Comparison of ENCODE assay signal across 23 cellular contexts in the genomic region with DNA sequence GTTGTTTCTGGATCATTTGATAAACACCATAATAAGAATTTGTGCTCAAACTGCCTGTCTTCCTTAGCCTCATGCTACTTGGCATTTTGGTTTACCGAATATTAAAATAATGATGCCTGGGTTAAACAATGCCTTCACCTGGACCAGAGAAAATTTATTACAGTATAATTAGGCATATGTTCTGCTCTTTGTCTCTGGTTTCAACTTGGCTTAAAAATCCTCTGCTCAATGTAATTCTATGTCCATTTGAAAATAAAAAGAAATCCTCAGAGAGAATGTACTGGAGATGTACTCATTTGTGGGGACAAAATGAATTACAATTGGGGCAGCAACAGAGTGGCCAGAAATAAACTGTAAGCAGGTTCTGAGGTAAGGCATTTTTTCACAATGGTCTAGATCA.
DNase-seq lines count a peak whose midpoint lies in the region; TF ChIP-seq lines count a peak whose summit lies in the region.
"Had no signal": no experiment of that assay in that cellular context is flagged by ENCODE, and none has a peak within 500 bp of the region (broad histone marks: within the 10 kb centered on the region; RNA-seq: fewer than 3 reads in every experiment).

No MANE protein-coding gene starts in this region.

- H3K9me3 ChIP-seq in sigmoid colon (no peaks in the 10 kb centered on the region), vagina (no peaks in the 10 kb centered on the region), ascending aorta (no peaks in the 10 kb centered on the region)
- H3K9me3 ChIP-seq: BLaER1 treated with 17β-estradiol and CSF1 and Interleukin-3, amounts not matched to agents 10 nM and 100 nM; Caco-2 had no signal

- 95 to 98% methylated on average over 1 of the region's 1 CpG for WGBS in sigmoid colon, 2 donors

- peak in 2 of 3 experiments; percentile 39 to 68 for DNase-seq in NCI-H1417 (lab: John Stamatoyannopoulos, UW)
- DNase-seq in NCI-H1417 treated with DMSO at 0.1 percent for 48 hours (lab: John Stamatoyannopoulos, UW) = no peak
- no peak for DNase-seq in sigmoid colon
- no peak for DNase-seq in vagina (ENCODE audit: extremely low spot score in 2 of 2)
- DNase-seq in ascending aorta (ENCODE audit: low spot score in 2 of 2) = no peak
- DNase-seq in cerebellar nuclear complex (lab: John Stamatoyannopoulos, UW) = no peak
- no peak for DNase-seq in RKO (ENCODE audit: low spot score)
- DNase-seq: 8988T; Caco-2; CD4-positive, alpha-beta memory T cell; DMS 273 treated with DMSO at 0.1 percent for 48 hours; DMS79 treated with DMSO at 0.1 percent for 48 hours; GOT3; KG1; MV-4-11; NCI-H1436; NCI-H187 treated with DMSO at 0.1 percent for 48 hours; NCI-H2227 treated with DMSO at 0.1 percent for 48 hours; NCI-H510A; NCI-H82; OCI-M1 had no signal

- H3K4me1 ChIP-seq in sigmoid colon (peaks cover 0 to 92% (median 75%) of the 10 kb centered on the region in 4 donors), vagina (peaks cover 44% of the 10 kb centered on the region), ascending aorta (peaks cover 3 to 45% of the 10 kb centered on the region in 2 donors)

- TF ChIP-seq POLR2A in sigmoid colon (IDR thresholded peaks at IDR 0.05) (no peak), vagina (IDR thresholded peaks at IDR 0.05) (no peak)

- H3K27ac ChIP-seq in VCaP = peak overlapping the region; percentile 69; the same call in 1 of the 2 replicates
- H3K27ac ChIP-seq in sigmoid colon = peak overlapping the region; percentile 35 to 96 (median 80)
- peak overlapping the region; percentile 71 for H3K27ac ChIP-seq in vagina
- peak overlapping the region in 1 of 2 donors; percentile 35 for H3K27ac ChIP-seq in ascending aorta
- H3K27ac ChIP-seq: BLaER1 treated with 17β-estradiol and CSF1 and Interleukin-3, amounts not matched to agents 10 nM and 100 nM had no signal

- H3K27me3 ChIP-seq in sigmoid colon = no peaks in the 10 kb centered on the region
- no peaks in the 10 kb centered on the region for H3K27me3 ChIP-seq in vagina
- no peaks in the 10 kb centered on the region for H3K27me3 ChIP-seq in ascending aorta

- H3K4me3 ChIP-seq in sigmoid colon = no peak overlapping the region
- H3K4me3 ChIP-seq in vagina = no peak overlapping the region
- no peak overlapping the region for H3K4me3 ChIP-seq in ascending aorta
- H3K4me3 ChIP-seq: BLaER1 treated with 17β-estradiol and CSF1 and Interleukin-3, amounts not matched to agents 10 nM and 100 nM had no signal

- no peak for TF ChIP-seq CTCF in VCaP (conservative IDR thresholded peaks at IDR 0.05)
- no peak for TF ChIP-seq CTCF in sigmoid colon (IDR thresholded peaks at IDR 0.05)
- TF ChIP-seq CTCF in vagina (IDR thresholded peaks at IDR 0.05) = no peak
- no peak for TF ChIP-seq CTCF in ascending aorta (IDR thresholded peaks at IDR 0.05)

- intact Hi-C loops in sigmoid colon (cut with DNase I) (no loop called here), vagina (cut with DNase I) (loop anchor here (5.0 kb wide), 1 partner anchor 175 kb away; no protein-coding TSS in a partner anchor), ascending aorta (cut with DNase I) (no loop called here)

- TF ChIP-seq EP300 in sigmoid colon (IDR thresholded peaks at IDR 0.05) = no peak

- no peaks in the 10 kb centered on the region for H3K36me3 ChIP-seq in sigmoid colon
- no peaks in the 10 kb centered on the region for H3K36me3 ChIP-seq in vagina
- no peaks in the 10 kb centered on the region for H3K36me3 ChIP-seq in ascending aorta

Comparison
In these comparisons a context has a peak if more than half of its experiments do, and no peak if none do; other contexts are left out.
1. DNase-seq: peak in NCI-H1417 (2 of 3); none in NCI-H1417 treated with DMSO at 0.1 percent for 48 hours (single experiment), sigmoid colon (single experiment), vagina (0 of 2), ascending aorta (0 of 2), cerebellar nuclear complex (0 of 2) and RKO (single experiment).